ENCODE assay signal across 11 cellular contexts in the genomic region with DNA sequence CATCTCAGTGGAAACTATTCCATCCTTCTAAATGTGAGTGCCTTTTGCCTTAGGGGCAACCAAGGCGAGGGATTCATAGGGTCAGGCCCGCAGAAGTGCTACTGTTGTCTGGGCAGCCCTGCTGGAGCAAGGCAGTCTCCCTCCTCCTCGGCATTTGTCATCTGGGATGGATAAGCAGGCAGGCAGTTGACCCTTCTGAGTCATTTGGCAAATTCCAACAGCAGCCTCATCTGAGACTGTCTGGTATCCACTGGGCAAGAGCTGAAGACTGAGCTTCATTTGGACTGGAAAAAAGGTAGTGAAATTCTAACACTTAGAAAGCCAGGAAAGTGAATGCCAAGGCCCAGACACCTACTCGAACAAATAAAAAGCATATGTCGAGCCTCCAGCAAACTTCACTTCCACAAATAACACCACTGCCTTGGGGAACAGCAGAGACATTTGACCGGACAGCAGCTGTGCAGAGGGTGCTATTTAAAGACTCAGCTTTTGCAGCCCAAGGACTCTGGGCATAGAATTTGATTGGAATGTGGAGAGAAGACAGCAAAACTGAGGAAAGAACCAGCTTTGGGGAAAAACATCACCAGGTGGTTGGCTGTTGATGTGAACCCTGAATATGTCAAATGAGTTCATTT. TPM values are rescaled to one million over a fixed set of nuclear protein-coding genes. Genes with fewer than 3 reads are reported as not detected.
DNase-seq lines count a peak whose midpoint lies in the region; ATAC-seq and TF ChIP-seq lines count a peak whose summit lies in the region.
"Had no signal": no experiment of that assay in that cellular context is flagged by ENCODE, and none has a peak within 500 bp of the region (broad histone marks: within the 10 kb centered on the region; RNA-seq: fewer than 3 reads in every experiment).

No MANE protein-coding gene starts in this region.

- TF ChIP-seq EP300 in gastroesophageal sphincter (IDR thresholded peaks at IDR 0.05): no peak

- peak in 1 of 2 donors; percentile 41 for TF ChIP-seq POLR2A in adrenal gland (IDR thresholded peaks at IDR 0.05)
- TF ChIP-seq POLR2A in gastroesophageal sphincter (IDR thresholded peaks at IDR 0.05): no peak

- DNase-seq in HCEC 1CT: peak; percentile 84
- DNase-seq in adrenal gland: peak; percentile 60 to 88 (median 85)
- no peak for DNase-seq in NK-92 (lab: John Stamatoyannopoulos, UW; ENCODE audit: unreplicated experiment)
- DNase-seq: NCI-H345, uterus had no signal

- ATAC-seq in gastroesophageal sphincter (no peak), HG02852 (IDR thresholded peaks at IDR 0.05; ENCODE audit: unreplicated experiment) (no peak), GM19023 (IDR thresholded peaks at IDR 0.05; ENCODE audit: unreplicated experiment) (no peak), HG03354 (IDR thresholded peaks at IDR 0.05; ENCODE audit: poor library complexity, severe bottlenecking, unreplicated experiment) (no peak)
- ATAC-seq: activated CD4-positive, CD25-positive, alpha-beta regulatory T cell treated with anti-CD3 and anti-CD28 coated beads, Interleukin-2, amount 50 U/mL, for 24 hours had no signal

- WGBS in adrenal gland, 4 donors: 18 to 29% (median 21%) methylated on average over 3 to 6 of the region's 6 CpGs
- WGBS in gastroesophageal sphincter (ENCODE audit: low coverage in 1 of 2), 2 donors: 2 to 14% methylated on average over 3 to 4 of the region's 6 CpGs

- peak overlapping the region; percentile 29 to 72 (median 65) for H3K9ac ChIP-seq in skeletal muscle tissue (ENCODE audit: low read depth in 1 of 3, low read length in 3 of 3)

- H3K9me3 ChIP-seq in adrenal gland (replicated peaks in 1 of 3): no peaks in the 10 kb centered on the region
- no peaks in the 10 kb centered on the region for H3K9me3 ChIP-seq in gastroesophageal sphincter
- no peaks in the 10 kb centered on the region for H3K9me3 ChIP-seq in skeletal muscle tissue (ENCODE audit: control insufficient read depth in 3 of 3, low read length in 3 of 3)
- H3K9me3 ChIP-seq: uterus had no signal

- peaks cover 20 to 29% of the 10 kb centered on the region in 2 donors for H3K4me1 ChIP-seq in adrenal gland (replicated peaks in 1 of 2)
- peaks cover 0 to 16% (median 8%) of the 10 kb centered on the region in 3 donors for H3K4me1 ChIP-seq in gastroesophageal sphincter
- H3K4me1 ChIP-seq in skeletal muscle tissue (ENCODE audit: control insufficient read depth in 3 of 3, insufficient read depth in 3 of 3, low read length in 3 of 3): peaks cover 13 to 34% (median 20%) of the 10 kb centered on the region in 3 donors
- H3K4me1 ChIP-seq: uterus had no signal

- H3K27me3 ChIP-seq in adrenal gland (no peaks in the 10 kb centered on the region), gastroesophageal sphincter (no peaks in the 10 kb centered on the region), skeletal muscle tissue (ENCODE audit: control insufficient read depth in 3 of 3, insufficient read depth in 3 of 3, low read length in 3 of 3) (no peaks in the 10 kb centered on the region)
- H3K27me3 ChIP-seq: uterus had no signal

- H3K27ac ChIP-seq in adrenal gland (peak overlapping the region; percentile 40 to 81 (median 77)), gastroesophageal sphincter (peak overlapping the region in 3 of 4 donors; percentile 50 to 80 (median 63)), skeletal muscle tissue (ENCODE audit: low read depth, low read length) (peak overlapping the region; percentile 75)

- intact Hi-C loops in adrenal gland (cut with DNase I): no loop called here

- H3K36me3 ChIP-seq in adrenal gland (replicated peaks in 1 of 2): no peaks in the 10 kb centered on the region
- no peaks in the 10 kb centered on the region for H3K36me3 ChIP-seq in gastroesophageal sphincter
- H3K36me3 ChIP-seq in skeletal muscle tissue (ENCODE audit: control insufficient read depth in 3 of 3, insufficient read depth in 3 of 3, low read length in 3 of 3): no peaks in the 10 kb centered on the region
- H3K36me3 ChIP-seq: uterus had no signal

- TF ChIP-seq CTCF in adrenal gland (IDR thresholded peaks at IDR 0.05) (no peak), gastroesophageal sphincter (IDR thresholded peaks at IDR 0.05) (no peak)

- peak overlapping the region in 1 of 4 donors; percentile 17 for H3K4me3 ChIP-seq in adrenal gland
- H3K4me3 ChIP-seq in gastroesophageal sphincter: no peak overlapping the region
- peak overlapping the region; percentile 19 to 55 (median 55) for H3K4me3 ChIP-seq in skeletal muscle tissue (ENCODE audit: low read length in 3 of 3)
- H3K4me3 ChIP-seq: uterus had no signal

RNA-seq across cellular contexts. Expression of a gene that starts 4.0 kb away (rescaled TPM):
- total RNA-seq in adrenal gland: 10 to 100 TPM; 18.4 to 45.7 (median 34.7) TPM
- polyA plus RNA-seq in adrenal gland: 10 to 100 TPM; 17.1 to 22.4 (median 20.5) TPM
- 10 to 100 TPM; 13.8 to 28.2 (median 18.4) TPM for total RNA-seq in gastroesophageal sphincter
- total RNA-seq in skeletal muscle tissue: 9.4 TPM

Comparison
In these comparisons a context has a peak if more than half of its experiments do, and no peak if none do; other contexts are left out.
1. H3K4me3 ChIP-seq: peak in skeletal muscle tissue (3 of 3); none in gastroesophageal sphincter (0 of 2).
2. Peak in every context shown above with its lines, with median percentiles within 50 percentile points of each other: H3K27ac ChIP-seq.